18 cellular contexts compared by ENCODE assay signal in genomic region chr1:1035291-1035931, GRCh38. TPM values are rescaled to one million over a fixed set of nuclear protein-coding genes. Genes with fewer than 3 reads are reported as not detected.
DNase-seq lines count a peak whose midpoint lies in the region; ATAC-seq and TF ChIP-seq lines count a peak whose summit lies in the region.
"Had no signal": no experiment of that assay in that cellular context is flagged by ENCODE, and none has a peak within 500 bp of the region (broad histone marks: within the 10 kb centered on the region; RNA-seq: fewer than 3 reads in every experiment).

No MANE protein-coding gene starts in this region.

- no peaks in the 10 kb centered on the region for H3K9me2 ChIP-seq in neural cell (ENCODE audit: insufficient read depth, low read length)

- TF ChIP-seq CTCF in HEK293 (tag by site-specific recombination; IDR thresholded peaks at IDR 0.05) (no peak), brain (conservative IDR thresholded peaks at IDR 0.05) (no peak), neural cell (IDR thresholded peaks at IDR 0.05; ENCODE audit: poor library complexity, severe bottlenecking) (no peak), right lobe of liver (IDR thresholded peaks at IDR 0.05) (no peak)

- intact Hi-C loops in right lobe of liver (cut with DNase I): no loop called here

- H3K79me2 ChIP-seq in neural cell (replicated peaks; ENCODE audit: insufficient read depth, low read length): peaks cover 4% of the 10 kb centered on the region

- no peak overlapping the region for H2AFZ ChIP-seq in neural cell (ENCODE audit: low read depth, low read length)
- H2AFZ ChIP-seq: PC-9 had no signal

- TF ChIP-seq EP300 in neural cell (conservative IDR thresholded peaks at IDR 0.05; ENCODE audit: poor library complexity, severe bottlenecking): no peak

- H3K27ac ChIP-seq in BLaER1 (no peak overlapping the region), HEK293 (ENCODE audit: extremely low read depth, low read depth, low read length) (no peak overlapping the region), neural cell (ENCODE audit: low read length) (no peak overlapping the region), right lobe of liver (no peak overlapping the region)
- H3K27ac ChIP-seq: KMS-11, PC-9 had no signal

- H3K36me3 ChIP-seq in BLaER1 (peaks cover 13% of the 10 kb centered on the region; the same call in 1 of the 2 replicates), HEK293 (ENCODE audit: control insufficient read depth in 2 of 2, insufficient read depth in 1 of 2, low read length in 2 of 2) (peaks cover 0 to 24% of the 10 kb centered on the region in 2 experiments; a peak in 1 of 3 replicates), neural cell (ENCODE audit: insufficient read depth, low read length) (no peaks in the 10 kb centered on the region), right lobe of liver (no peaks in the 10 kb centered on the region)

- H3F3A ChIP-seq in neural cell (ENCODE audit: insufficient read depth, low read length, poor library complexity, severe bottlenecking): no peaks in the 10 kb centered on the region

- no peak overlapping the region for H3K27ac Mint-ChIP-seq in brain

- TF ChIP-seq POLR2A in right lobe of liver (IDR thresholded peaks at IDR 0.05): no peak

- H3K36me3 Mint-ChIP-seq in brain: peaks cover 5% of the 10 kb centered on the region

- H4K20me1 ChIP-seq in BLaER1: peaks cover 82% of the 10 kb centered on the region
- no peaks in the 10 kb centered on the region for H4K20me1 ChIP-seq in neural cell (ENCODE audit: insufficient read depth)

- H3K4me2 ChIP-seq in BLaER1 (peak overlapping the region; percentile 99), neural cell (ENCODE audit: low read length) (no peak overlapping the region)
- H3K4me2 ChIP-seq: KMS-11, PC-9 had no signal

- no peak overlapping the region for H3K4me3 ChIP-seq in BLaER1
- no peak overlapping the region for H3K4me3 ChIP-seq in HEK293 (ENCODE audit: low read depth, low read length)
- peak overlapping the region; percentile 34 for H3K4me3 ChIP-seq in neural cell (ENCODE audit: low read length)
- H3K4me3 ChIP-seq in right lobe of liver: no peak overlapping the region
- H3K4me3 ChIP-seq: HAP-1, PC-9 had no signal

- WGBS in right lobe of liver (ENCODE audit: insufficient coverage, low coverage, low lambda C conversion rate, missing lambda C conversion rate): 83% methylated on average over 1 of the region's 18 CpGs

- no peaks in the 10 kb centered on the region for H3K9me3 ChIP-seq in BLaER1
- H3K9me3 ChIP-seq in HEK293 (ENCODE audit: control insufficient read depth, insufficient read depth, low read depth, low read length): no peaks in the 10 kb centered on the region
- no peaks in the 10 kb centered on the region for H3K9me3 ChIP-seq in neural cell (ENCODE audit: low read length)
- H3K9me3 ChIP-seq in right lobe of liver: no peaks in the 10 kb centered on the region
- H3K9me3 ChIP-seq: HAP-1 had no signal

- H3K4me3 Mint-ChIP-seq in brain: peak overlapping the region in 4 of 5 experiments; percentile 35 to 67 (median 46)

- H3K4me1 Mint-ChIP-seq in brain: peaks cover 33% of the 10 kb centered on the region

- no peaks in the 10 kb centered on the region for H3K9me3 Mint-ChIP-seq in brain

- ATAC-seq in right lobe of liver: no peak
- no peak for ATAC-seq in HG02798 (IDR thresholded peaks at IDR 0.05; ENCODE audit: poor library complexity, unreplicated experiment)

- no peak for TF ChIP-seq RAD21 in neural cell (conservative IDR thresholded peaks at IDR 0.05)

- H3K27me3 ChIP-seq in BLaER1 (peaks cover 22% of the 10 kb centered on the region), neural cell (ENCODE audit: insufficient read depth, low read depth, low read length) (no peaks in the 10 kb centered on the region), right lobe of liver (no peaks in the 10 kb centered on the region)

- DNase-seq in right lobe of liver: no peak
- DNase-seq in RKO (ENCODE audit: low spot score): no peak
- DNase-seq: COR-L47, DMS53, NCI-H1048, NCI-H1436 treated with DMSO at 0.1 percent for 48 hours, NCI-H748 treated with DMSO at 0.1 percent for 48 hours, PC-9 had no signal

- peaks cover 86% of the 10 kb centered on the region for H3K4me1 ChIP-seq in BLaER1
- H3K4me1 ChIP-seq in HEK293 (ENCODE audit: control insufficient read depth, insufficient read depth, low read length): no peaks in the 10 kb centered on the region
- H3K4me1 ChIP-seq in right lobe of liver: peaks cover 0 to 14% (median 5%) of the 10 kb centered on the region in 4 donors

- H3K9ac ChIP-seq in BLaER1 (no peak overlapping the region), neural cell (ENCODE audit: low read length) (no peak overlapping the region)
- H3K9ac ChIP-seq: KMS-11 had no signal

- CTCF ChIA-PET in HEK293 (lab: Yijun Ruan, JAX): interaction anchor here (0.6 kb wide), 1 partner anchor 20 kb away, joined by 3 read pairs; no protein-coding TSS in a partner anchor

- H3K27me3 Mint-ChIP-seq in brain: peaks cover 8% of the 10 kb centered on the region

- POLR2A ChIA-PET in HEK293 (lab: Yijun Ruan, JAX): no interaction called here

TF ChIP-seq in HEK293, 187 proteins besides CTCF, POLR2A, EP300 and RAD21:
- TF ChIP-seq SP2 (tag by site-specific recombination; IDR thresholded peaks at IDR 0.05) (no peak), REST (tag by site-specific recombination; IDR thresholded peaks at IDR 0.05) (peak; percentile 71)

TF ChIP-seq in neural cell, 6 proteins besides CTCF, POLR2A, EP300 and RAD21:
- no peak for TF ChIP-seq REST (IDR thresholded peaks at IDR 0.05; ENCODE audit: borderline replicate concordance)
- TF ChIP-seq TAF1 (IDR thresholded peaks at IDR 0.05; ENCODE audit: low read depth): no peak
TF ChIP-seq in neural cell: peak in this region for 0.

RNA-seq across cellular contexts. Expression of gene AGRN, which starts 15.5 kb away (rescaled TPM):
- polyA plus RNA-seq in brain (ENCODE audit: insufficient read depth, low read depth, low replicate concordance): 37.8 TPM
- polyA plus RNA-seq in neural cell: 104 and 106 TPM in 2 replicates
- polyA minus RNA-seq in neural cell: 131 and 169 TPM in 2 replicates
- 10 to 100 TPM; 14.2 to 44.5 (median 35.2) TPM for total RNA-seq in right lobe of liver

RNA-seq across cellular contexts. Expression of gene ISG15, which starts 22.1 kb away (rescaled TPM):
- polyA plus RNA-seq in brain (ENCODE audit: insufficient read depth, low read depth, low replicate concordance): 75.9 TPM
- 3.0 and 8.0 TPM in 2 replicates for polyA plus RNA-seq in neural cell
- polyA minus RNA-seq in neural cell: 1.9 and 4.9 TPM in 2 replicates
- 10 to 100 TPM; 16.3 to 98.7 (median 26.4) TPM for total RNA-seq in right lobe of liver

RNA-seq across cellular contexts. Expression of gene HES4, which starts 35.5 kb away (rescaled TPM):
- 4.9 TPM for polyA plus RNA-seq in brain (ENCODE audit: insufficient read depth, low read depth, low replicate concordance)
- polyA plus RNA-seq in neural cell: 196 and 204 TPM in 2 replicates
- polyA minus RNA-seq in neural cell: 24.3 and 24.4 TPM in 2 replicates
- 10 to 100 TPM in 2 of 6 experiments, 1 to 10 TPM in 4; 1.6 to 21.5 (median 5.2) TPM for total RNA-seq in right lobe of liver

RNA-seq across cellular contexts. Expression of gene RNF223, which starts 38.7 kb away (rescaled TPM):
- polyA plus RNA-seq in brain (ENCODE audit: insufficient read depth, low read depth, low replicate concordance) (not detected), neural cell (not detected in 2 replicates)
- polyA minus RNA-seq in neural cell: not detected in 2 replicates
- total RNA-seq in right lobe of liver: not detected
- total RNA-seq: A673, M059J, NCI-H460 had no signal

RNA-seq across cellular contexts. Expression of gene PERM1, which starts 53.5 kb away (rescaled TPM):
- polyA plus RNA-seq in brain (ENCODE audit: insufficient read depth, low read depth, low replicate concordance): not detected
- polyA plus RNA-seq in neural cell: not detected in 2 replicates
- not detected in 2 replicates for polyA minus RNA-seq in neural cell
- under 1 TPM in 4 of 6 experiments, not detected in 2; 0.18 to 0.46 (median 0.28) TPM for total RNA-seq in right lobe of liver
- total RNA-seq: A673, NCI-H460 had no signal

Comparison
In these comparisons a context has a peak if more than half of its experiments do, and no peak if none do; other contexts are left out.
1. RNA of gene HES4, which starts 35.5 kb away (polyA plus RNA-seq): 196 to 204 TPM in neural cell; 4.9 TPM in brain (single experiment); every median in the first group is over 10 times any median in the second.